Comparison of ENCODE assay signal across 22 cellular contexts in the genomic region with DNA sequence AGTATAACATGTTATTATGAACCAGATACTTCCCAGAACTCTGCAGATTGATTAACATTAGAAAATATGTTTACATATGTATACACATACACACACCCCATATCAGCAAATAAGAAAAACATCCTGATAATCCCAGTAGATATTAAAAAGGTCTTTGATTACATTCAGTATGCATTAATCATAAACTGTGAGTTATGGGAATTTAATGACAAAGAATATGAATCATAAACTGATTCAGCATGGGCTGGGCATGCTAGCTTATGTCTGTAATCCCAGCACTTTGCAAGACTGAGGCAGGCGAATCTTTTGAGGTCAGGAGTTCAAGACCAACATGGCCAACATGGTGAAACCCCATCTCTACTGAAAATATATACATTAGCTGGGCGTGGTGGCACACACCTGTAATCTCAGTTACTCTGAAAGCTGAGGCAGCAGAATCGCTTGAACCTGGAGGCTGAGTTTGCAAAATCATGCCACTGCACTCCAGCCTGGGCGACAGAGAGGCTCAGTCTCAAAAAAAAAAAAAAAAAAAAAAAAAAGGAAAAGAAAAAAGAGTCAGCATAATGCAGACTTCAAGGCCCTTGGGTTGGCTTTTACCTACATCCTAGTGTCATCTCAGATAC.
"Had no signal": no experiment of that assay in that cellular context is flagged by ENCODE, and none has a peak within 500 bp of the region (broad histone marks: within the 10 kb centered on the region; RNA-seq: fewer than 3 reads in every experiment).

No MANE protein-coding gene starts in this region.

- FAIRE-seq: HTR-8/SVneo, K562 had no signal

- H3K9me3 ChIP-seq: SJCRH30 had no signal

- H3K4me2 ChIP-seq: KMS-11 had no signal

- H3K27ac ChIP-seq: KMS-11, SJCRH30 had no signal

- H3K36me3 ChIP-seq: SJCRH30 had no signal

- H3K4me3 ChIP-seq: K562, SJCRH30 had no signal

- DNase-seq: Kasumi-1, MV-4-11, NCI-H1048, NCI-H1105 treated with DMSO at 0.1 percent for 48 hours, NCI-H1417 treated with DMSO at 0.1 percent for 48 hours, NCI-H146, NCI-H1694 treated with DMSO at 0.1 percent for 48 hours, NCI-H1930, NCI-H2081, NCI-H2107, NCI-H2227 treated with DMSO at 0.1 percent for 48 hours, NCI-H524, NCI-H526 treated with DMSO at 0.1 percent for 48 hours, NCI-H748 treated with DMSO at 0.1 percent for 48 hours, SHP77 treated with DMSO at 0.1 percent for 48 hours, SJCRH30 had no signal

- H3K27me3 ChIP-seq: SJCRH30 had no signal

- ATAC-seq: K562, Panc1, Right ventricle myocardium inferior, SK-N-SH treated with all-trans-retinoic acid at 6 μM for 48 hours had no signal

- H3K9ac ChIP-seq: KMS-11 had no signal

- H3K4me1 ChIP-seq: SJCRH30 had no signal
